Comparison of ENCODE assay signal across 26 cellular contexts in genomic region chr3:14512944-14513332, GRCh38. TPM values are rescaled to one million over a fixed set of nuclear protein-coding genes. Genes with fewer than 3 reads are reported as not detected.
DNase-seq lines count a peak whose midpoint lies in the region; ATAC-seq, FAIRE-seq and TF ChIP-seq lines count a peak whose summit lies in the region.
"Had no signal": no experiment of that assay in that cellular context is flagged by ENCODE, and none has a peak within 500 bp of the region (broad histone marks: within the 10 kb centered on the region; RNA-seq: fewer than 3 reads in every experiment).

No MANE protein-coding gene starts in this region.

- no peak overlapping the region for H4K8ac ChIP-seq in neuronal stem cell (ENCODE audit: low read depth, low read length)

- H3K27ac Mint-ChIP-seq in activated CD4-positive, alpha-beta memory T cell treated with anti-CD3 and anti-CD28 coated beads for 36 hours, result no peak overlapping the region
- H3K27ac Mint-ChIP-seq: CD14-positive monocyte; CD4-positive, alpha-beta T cell; CD8-positive, alpha-beta memory T cell had no signal

- no peak overlapping the region for H3K4me2 ChIP-seq in K562 (ENCODE audit: insufficient read depth, low read length)
- H3K4me2 ChIP-seq in neuronal stem cell (ENCODE audit: insufficient read depth, low read length, poor library complexity, severe bottlenecking), result no peak overlapping the region
- H3K4me2 ChIP-seq: A549 had no signal

- H2BK12ac ChIP-seq in neuronal stem cell (ENCODE audit: low read length), result no peak overlapping the region

- no peak overlapping the region for H3K4me3 ChIP-seq in K562
- H3K4me3 ChIP-seq in neuronal stem cell (ENCODE audit: low read length in 2 of 2), result no peak overlapping the region
- H3K4me3 ChIP-seq: A549; BLaER1 treated with 17β-estradiol and CSF1 and Interleukin-3, amounts not matched to agents 10 nM and 100 nM; GM12878 had no signal

- peaks cover 6% of the 10 kb centered on the region; the same call in 1 of the 2 replicates for H4K20me1 ChIP-seq in K562 (replicated peaks; ENCODE audit: control insufficient read depth, insufficient read depth, low read length)

- ATAC-seq in Right ventricle myocardium inferior, result no peak
- ATAC-seq in K562, result no peak
- no peak for ATAC-seq in GM18868 (IDR thresholded peaks at IDR 0.05; ENCODE audit: unreplicated experiment)
- ATAC-seq: A549, GM12878 had no signal

- H3K4me1 ChIP-seq in K562 (replicated peaks in 1 of 2; ENCODE audit: control insufficient read depth in 2 of 2, insufficient read depth in 2 of 2, low read length in 2 of 2) (peaks cover 0 to 24% of the 10 kb centered on the region in 2 experiments; a peak in 2 of 5 replicates), neuronal stem cell (ENCODE audit: control insufficient read depth in 2 of 2, insufficient read depth in 1 of 2, low read depth in 1 of 2, low read length in 2 of 2) (peaks cover 3% of the 10 kb centered on the region in 2 donors)
- H3K4me1 ChIP-seq: A549, BE2C had no signal

- peak; percentile 67 for DNase-seq in cardiac septum (ENCODE audit: low spot score)
- no peak for DNase-seq in Right ventricle myocardium inferior (ENCODE audit: missing footprints)
- no peak for DNase-seq in K562 (ENCODE audit: extremely low read depth in 1 of 4, low spot score in 3 of 4)
- no peak for DNase-seq in neuronal stem cell (ENCODE audit: low spot score)
- no peak for DNase-seq in activated CD4-positive, alpha-beta memory T cell treated with anti-CD3 and anti-CD28 coated beads for 36 hours
- no peak for DNase-seq in activated CD4-positive, alpha-beta T cell treated with anti-CD3 and anti-CD28 coated beads, Interleukin-2, amount 50 U/mL, for 48 hours
- DNase-seq: 8988T; ACHN; AML-193; BE2C; CD8-positive, alpha-beta memory T cell; DMS 273 treated with DMSO at 0.1 percent for 48 hours; DMS79; EL; GDM1; GOT3; HCEC 1CT had no signal

- H3K14ac ChIP-seq in neuronal stem cell (ENCODE audit: low read length), result no peak overlapping the region

- in situ Hi-C loops in K562 (cut with MboI), result loop anchor here (25.0 kb wide), 1 partner anchor 399 kb away; no protein-coding TSS in a partner anchor

- H3K23ac ChIP-seq in neuronal stem cell (ENCODE audit: low read depth, low read length, poor library complexity), result no peak overlapping the region

- H3K9me3 Mint-ChIP-seq in activated CD4-positive, alpha-beta memory T cell treated with anti-CD3 and anti-CD28 coated beads for 36 hours, result no peaks in the 10 kb centered on the region
- H3K9me3 Mint-ChIP-seq: CD4-positive, alpha-beta T cell; CD8-positive, alpha-beta memory T cell had no signal

- no peak overlapping the region for H3K4me3 Mint-ChIP-seq in activated CD4-positive, alpha-beta memory T cell treated with anti-CD3 and anti-CD28 coated beads for 36 hours
- H3K4me3 Mint-ChIP-seq: CD14-positive monocyte; CD4-positive, alpha-beta T cell; CD8-positive, alpha-beta memory T cell had no signal

- no peak for TF ChIP-seq RAD21 in K562 (CRISPR knock-in tag; conservative IDR thresholded peaks at IDR 0.05 in 1 of 2, IDR thresholded peaks at IDR 0.05 in 1 of 2)

- no peak overlapping the region for H3K27ac ChIP-seq in K562 (ENCODE audit: extremely low read depth, low read depth, low read length)
- no peak overlapping the region for H3K27ac ChIP-seq in neuronal stem cell (replicated peaks; ENCODE audit: low read length)
- H3K27ac ChIP-seq: A549; BLaER1 treated with 17β-estradiol and CSF1 and Interleukin-3, amounts not matched to agents 10 nM and 100 nM had no signal

- POLR2A ChIA-PET in K562 (lab: Yijun Ruan, JAX), result interaction anchor here (0.6 kb wide), 1 partner anchor 80 kb away, joined by 3 read pairs; no protein-coding TSS in a partner anchor
- POLR2A ChIA-PET in activated CD4-positive, alpha-beta memory T cell treated with anti-CD3 and anti-CD28 coated beads for 36 hours (lab: Charles Lee), result no interaction called here

- H3K9me1 ChIP-seq in K562 (ENCODE audit: control insufficient read depth, insufficient read depth, low read length), result no peaks in the 10 kb centered on the region

- 25% methylated on average over 9 of the region's 9 CpGs for WGBS in K562 (ENCODE audit: insufficient coverage, low coverage, missing lambda C conversion rate)
- no CpG with 5 or more reads among the region's 9 CpGs for WGBS in neuronal stem cell (ENCODE audit: extremely low coverage in 2 of 2, insufficient read length in 2 of 2, insufficient replicate concordance in 1 of 2), 2 donors

- no peak for TF ChIP-seq POLR2A in K562 (conservative IDR thresholded peaks at IDR 0.05)

- TF ChIP-seq EP300 in K562 (IDR thresholded peaks at IDR 0.05; ENCODE audit: low read length), result no peak

- FAIRE-seq in K562 (lab: Jason Lieb, UNC), result no peak
- FAIRE-seq: A549, D721Med, GM12878, GM18507, H54 had no signal

- BruUV-seq in K562 (replicated peaks; lab: Mats Ljungman, UMichigan), result no TSS peak

- H3K4ac ChIP-seq in neuronal stem cell (ENCODE audit: low read length), result no peak overlapping the region

- no peak overlapping the region for H2AK5ac ChIP-seq in neuronal stem cell (ENCODE audit: low read depth, low read length)

- H3K36me3 Mint-ChIP-seq in activated CD4-positive, alpha-beta memory T cell treated with anti-CD3 and anti-CD28 coated beads for 36 hours, result no peaks in the 10 kb centered on the region
- H3K36me3 Mint-ChIP-seq: CD14-positive monocyte; CD8-positive, alpha-beta memory T cell had no signal

- H3K27me3 Mint-ChIP-seq in activated CD4-positive, alpha-beta memory T cell treated with anti-CD3 and anti-CD28 coated beads for 36 hours, result no peaks in the 10 kb centered on the region
- H3K27me3 Mint-ChIP-seq: CD4-positive, alpha-beta T cell had no signal

- CTCF ChIA-PET in K562 (lab: Yijun Ruan, JAX; ENCODE audit: low intra/inter-chr PET ratio), result no interaction called here
- CTCF ChIA-PET in activated CD4-positive, alpha-beta memory T cell treated with anti-CD3 and anti-CD28 coated beads for 36 hours (lab: Charles Lee), result interaction anchor here (6.4 kb wide), 1 partner anchor 35 kb away, joined by 41 read pairs; no protein-coding TSS in a partner anchor

- no peaks in the 10 kb centered on the region for H3K9me3 ChIP-seq in K562 (replicated peaks; ENCODE audit: control insufficient read depth, insufficient read depth, low read depth, low read length)
- no peaks in the 10 kb centered on the region for H3K9me3 ChIP-seq in neuronal stem cell (replicated peaks in 1 of 2; ENCODE audit: control insufficient read depth in 2 of 2, insufficient read depth in 1 of 2, low read depth in 1 of 2, low read length in 2 of 2)
- H3K9me3 ChIP-seq: A549; BE2C; BLaER1 treated with 17β-estradiol and CSF1 and Interleukin-3, amounts not matched to agents 10 nM and 100 nM had no signal

- no peak overlapping the region for H2BK120ac ChIP-seq in neuronal stem cell (ENCODE audit: low read depth, low read length)

- H3K79me1 ChIP-seq in neuronal stem cell (ENCODE audit: low read depth, low read length), result peaks cover 2% of the 10 kb centered on the region

- H2BK15ac ChIP-seq in neuronal stem cell (ENCODE audit: low read length), result peak overlapping the region; percentile 16

- no peaks in the 10 kb centered on the region for H3K79me2 ChIP-seq in K562 (ENCODE audit: control insufficient read depth, insufficient read depth, low read length)

- H3K36me3 ChIP-seq in K562 (ENCODE audit: control insufficient read depth, insufficient read depth, low read length) (no peaks in the 10 kb centered on the region), neuronal stem cell (replicated peaks in 1 of 2; ENCODE audit: control insufficient read depth in 2 of 2, insufficient read depth in 2 of 2, low read length in 2 of 2) (no peaks in the 10 kb centered on the region)
- H3K36me3 ChIP-seq: BE2C; BLaER1 treated with 17β-estradiol and CSF1 and Interleukin-3, amounts not matched to agents 10 nM and 100 nM had no signal

- TF ChIP-seq CTCF in K562 (IDR thresholded peaks at IDR 0.05 in 2 of 3, conservative IDR thresholded peaks at IDR 0.05 in 1 of 3; ENCODE audit: insufficient read depth in 2 of 3, low read depth in 1 of 3, low read length in 3 of 3), result no peak

- H3K4me1 Mint-ChIP-seq in activated CD4-positive, alpha-beta memory T cell treated with anti-CD3 and anti-CD28 coated beads for 36 hours (ENCODE audit: low read depth), result peaks cover 5% of the 10 kb centered on the region
- H3K4me1 Mint-ChIP-seq: CD14-positive monocyte had no signal

- H4K91ac ChIP-seq in neuronal stem cell (ENCODE audit: low read depth, low read length, poor library complexity), result no peak overlapping the region

- H3K18ac ChIP-seq in neuronal stem cell (ENCODE audit: low read length), result no peak overlapping the region

- no peak overlapping the region for H3K9ac ChIP-seq in K562 (ENCODE audit: insufficient read depth in 1 of 2, low read depth in 2 of 2, low read length in 2 of 2)
- H3K9ac ChIP-seq in neuronal stem cell (ENCODE audit: low read depth, low read length, poor library complexity), result no peak overlapping the region
- H3K9ac ChIP-seq: BLaER1 treated with 17β-estradiol and CSF1 and Interleukin-3, amounts not matched to agents 10 nM and 100 nM had no signal

- H3K27me3 ChIP-seq in K562 (ENCODE audit: control insufficient read depth in 2 of 2, insufficient read depth in 2 of 2, low read length in 2 of 2) (peaks cover 35 to 62% of the 10 kb centered on the region in 2 experiments), neuronal stem cell (ENCODE audit: control insufficient read depth in 3 of 3, insufficient read depth in 3 of 3, low read depth in 1 of 3, low read length in 3 of 3) (peaks cover 0 to 21% (median 0%) of the 10 kb centered on the region in 3 experiments)
- H3K27me3 ChIP-seq: BE2C; BLaER1 treated with 17β-estradiol and CSF1 and Interleukin-3, amounts not matched to agents 10 nM and 100 nM had no signal

- intact Hi-C loops in cardiac septum (cut with DNase I), result no loop called here
- intact Hi-C loops in Right ventricle myocardium inferior (cut with DNase I), result no loop called here
- intact Hi-C loops in K562 (cut with micrococcal nuclease), result no loop called here
- intact Hi-C loops in activated CD4-positive, alpha-beta memory T cell treated with anti-CD3 and anti-CD28 coated beads for 36 hours (cut with micrococcal nuclease), result loop anchor here (2.0 kb wide), 1 partner anchor 36 kb away; no protein-coding TSS in a partner anchor

- H2BK5ac ChIP-seq in neuronal stem cell (ENCODE audit: low read length), result no peak overlapping the region

- H2AFZ ChIP-seq in K562 (ENCODE audit: low read depth, low read length), result no peak overlapping the region
- H2AFZ ChIP-seq in neuronal stem cell (ENCODE audit: low read length), result no peak overlapping the region

RNA-seq across cellular contexts. Expression of gene GRIP2, which starts 27.2 kb away (rescaled TPM):
- total RNA-seq in cardiac septum, result 67.8 TPM
- 39.3 TPM for total RNA-seq in Right ventricle myocardium inferior
- not detected in 2 replicates for total RNA-seq in K562 (2011; cell fraction: chromatin; rRNA removed; ENCODE audit: low replicate concordance)
- total RNA-seq in K562 (2011; cell fraction: nucleolus; rRNA removed), result under 0.01 TPM in 1 of 2 replicates, not detected in the other
- 0.07 TPM in 1 of 2 replicates, not detected in the other for total RNA-seq in K562 (2011; cell fraction: nucleoplasm; rRNA removed)
- not detected in 2 replicates for total RNA-seq in K562 (2014; rRNA removed)
- total RNA-seq in K562 (2014; rRNA removed; fragmentation: Illumina TruSeq; extraction: Trizol), result not detected in 2 replicates
- not detected in 2 replicates for total RNA-seq in K562 (2015; rRNA removed; fragmentation: Illumina TruSeq; extraction: Trizol)
- total RNA-seq in K562 (2021), result not detected in 2 replicates
- polyA plus RNA-seq in K562 (2011; rRNA removed), result not detected in 2 replicates
- polyA plus RNA-seq in K562 (2011; cell fraction: cytosol; rRNA removed), result 0.04 TPM in 1 of 2 replicates, not detected in the other
- polyA plus RNA-seq in K562 (2011; cell fraction: nucleus; rRNA removed), result 0.03 and 0.06 TPM in 2 replicates
- polyA plus RNA-seq in K562 (2012), result 0.04 and 0.06 TPM in 2 replicates
- polyA plus RNA-seq in K562 (2014; fragmentation: Illumina TruSeq; extraction: Trizol), result not detected in 2 replicates
- polyA plus RNA-seq in K562 (2014; fragmentation: Nextera tagmentation; extraction: Ambion mirVana), result under 1 TPM; 0.01 TPM
- 0.03 TPM in 1 of 2 replicates, not detected in the other for polyA plus RNA-seq in K562 (2014; rRNA removed)
- polyA minus RNA-seq in K562 (2011; rRNA and poly(A)+ RNA removed), result not detected in 2 replicates
- polyA minus RNA-seq in K562 (2011; cell fraction: cytosol; rRNA and poly(A)+ RNA removed), result not detected in 2 replicates
- polyA minus RNA-seq in K562 (2011; cell fraction: nucleus; rRNA and poly(A)+ RNA removed), result not detected in 2 replicates
- polyA plus RNA-seq in neuronal stem cell (2013, experiment 1 of 2), result 0.77 TPM
- 0.62 TPM for polyA plus RNA-seq in neuronal stem cell (2013, experiment 2 of 2)
- total RNA-seq in activated CD4-positive, alpha-beta memory T cell treated with anti-CD3 and anti-CD28 coated beads for 36 hours, result not detected
- total RNA-seq: CD4-positive, alpha-beta T cell; CD8-positive, alpha-beta memory T cell; GM12878 had no signal
- polyA plus RNA-seq: CD14-positive monocyte; CD8-positive, alpha-beta memory T cell; GM12878 had no signal

Comparison
In these comparisons a context has a peak if more than half of its experiments do, and no peak if none do; other contexts are left out.
1. RNA of gene GRIP2, which starts 27.2 kb away (total RNA-seq): 67.8 TPM in cardiac septum (single experiment) and 39.3 TPM in Right ventricle myocardium inferior (single experiment); under 0.01 to 0.07 TPM in K562 and not detected in activated CD4-positive, alpha-beta memory T cell treated with anti-CD3 and anti-CD28 coated beads for 36 hours; every median in the first group is over 10 times any median in the second.